Comparison of ENCODE assay signal across 1 cellular context in the genomic region with DNA sequence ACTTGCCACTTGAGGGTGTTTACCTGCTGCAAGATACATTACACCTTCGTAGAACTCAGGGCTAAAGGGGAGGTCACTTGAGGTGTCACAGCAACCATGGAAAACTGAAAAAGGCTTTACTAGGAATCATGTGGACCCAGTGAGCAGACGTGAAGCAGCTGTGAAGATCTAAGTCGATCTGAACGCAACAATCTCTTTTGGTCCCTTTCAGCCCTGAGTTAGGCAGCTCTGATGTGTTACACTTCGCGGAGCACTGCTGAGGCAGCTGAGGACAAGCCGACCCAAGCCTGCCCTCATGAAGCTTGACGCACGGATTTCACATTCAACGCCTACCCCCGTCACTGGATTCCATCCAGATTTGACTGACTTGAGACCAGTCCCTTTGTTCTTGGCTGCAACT.
TF ChIP-seq lines count a peak whose summit lies in the region.

No MANE protein-coding gene starts in this region.

TF ChIP-seq in H1, 55 proteins besides CTCF, POLR2A, EP300 and RAD21 (continued from another document):
- TF ChIP-seq, protein P1, sequence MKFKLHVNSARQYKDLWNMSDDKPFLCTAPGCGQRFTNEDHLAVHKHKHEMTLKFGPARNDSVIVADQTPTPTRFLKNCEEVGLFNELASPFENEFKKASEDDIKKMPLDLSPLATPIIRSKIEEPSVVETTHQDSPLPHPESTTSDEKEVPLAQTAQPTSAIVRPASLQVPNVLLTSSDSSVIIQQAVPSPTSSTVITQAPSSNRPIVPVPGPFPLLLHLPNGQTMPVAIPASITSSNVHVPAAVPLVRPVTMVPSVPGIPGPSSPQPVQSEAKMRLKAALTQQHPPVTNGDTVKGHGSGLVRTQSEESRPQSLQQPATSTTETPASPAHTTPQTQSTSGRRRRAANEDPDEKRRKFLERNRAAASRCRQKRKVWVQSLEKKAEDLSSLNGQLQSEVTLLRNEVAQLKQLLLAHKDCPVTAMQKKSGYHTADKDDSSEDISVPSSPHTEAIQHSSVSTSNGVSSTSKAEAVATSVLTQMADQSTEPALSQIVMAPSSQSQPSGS (IDR thresholded peaks at IDR 0.05; ENCODE audit: low read length), result no peak
- no peak for TF ChIP-seq CBX5 (IDR thresholded peaks at IDR 0.05; ENCODE audit: low read depth, low read length)
- TF ChIP-seq CEBPB (IDR thresholded peaks at IDR 0.05; ENCODE audit: low read depth, low read length), result no peak
- no peak for TF ChIP-seq SAP30 (IDR thresholded peaks at IDR 0.05; ENCODE audit: insufficient read depth, insufficient replicate concordance, low read length)
- no peak for TF ChIP-seq BRCA1 (IDR thresholded peaks at IDR 0.05; ENCODE audit: low read depth, low read length)
- TF ChIP-seq BACH1 (IDR thresholded peaks at IDR 0.05; ENCODE audit: low read length), result no peak
- no peak for TF ChIP-seq ASH2L (IDR thresholded peaks at IDR 0.05; ENCODE audit: low read length)
- TF ChIP-seq FOSL1 (IDR thresholded peaks at IDR 0.05; ENCODE audit: insufficient read depth, low read depth, low read length), result no peak
- TF ChIP-seq RBBP5 (IDR thresholded peaks at IDR 0.05; ENCODE audit: borderline replicate concordance, low read depth, low read length), result no peak
- no peak for TF ChIP-seq GABPA (IDR thresholded peaks at IDR 0.05; ENCODE audit: borderline replicate concordance, insufficient read depth, low read length)
- TF ChIP-seq KDM5A (IDR thresholded peaks at IDR 0.05; ENCODE audit: low read length), result no peak
- no peak for TF ChIP-seq KDM4A (IDR thresholded peaks at IDR 0.05; ENCODE audit: low read depth, low read length, severe bottlenecking)
- no peak for TF ChIP-seq SP2 (IDR thresholded peaks at IDR 0.05; ENCODE audit: low read length)
